Comparison of ENCODE assay signal across 8 cellular contexts in genomic region chr20:47785321-47785899, GRCh38. TPM values are rescaled to one million over a fixed set of nuclear protein-coding genes. Genes with fewer than 3 reads are reported as not detected.
A peak's percentile ranks its signal among the peaks of the same experiment; 100 is the strongest.
DNase-seq lines count a peak whose midpoint lies in the region; ATAC-seq and TF ChIP-seq lines count a peak whose summit lies in the region.

SULF2 (minus strand) TSS chr20:47785481; CDS start chr20:47757363, 28,118 bp downstream.

- CTCF ChIA-PET in AG04449 (lab: Yijun Ruan, JAX) = interaction anchor here (0.9 to 2.7 kb wide), 12 partner anchors 7 to 835 kb away, joined by 3 to 60 read pairs (median 6); no protein-coding TSS in a partner anchor

- no peak within 1 kb of the TSS for H3K27ac Mint-ChIP-seq in central memory CD8-positive, alpha-beta T cell (ENCODE audit: low read depth)

- POLR2A ChIA-PET in AG04449 (lab: Yijun Ruan, JAX) = interaction anchor here (1.7 kb wide), 1 partner anchor 510 kb away, joined by 4 read pairs; no protein-coding TSS in a partner anchor

- no peak for DNase-seq in AG04449 (ENCODE audit: low read depth, low spot score)
- DNase-seq in HL-60 (ENCODE audit: low read depth in 1 of 2, low spot score in 1 of 2) = no peak
- DNase-seq in central memory CD8-positive, alpha-beta T cell (ENCODE audit: low spot score in 2 of 2) = no peak
- DNase-seq in left kidney (ENCODE audit: low read depth, low spot score) = peak; percentile 70
- no peak for DNase-seq in inferior parietal cortex (ENCODE audit: extremely low spot score)
- DNase-seq in HK-2 (ENCODE audit: unreplicated experiment) = no peak

- no peaks in the 10 kb centered on the region for H3K4me1 Mint-ChIP-seq in central memory CD8-positive, alpha-beta T cell

- peaks cover 78% of the 10 kb centered on the region for H3K27me3 Mint-ChIP-seq in central memory CD8-positive, alpha-beta T cell

- no peak within 1 kb of the TSS for H3K27ac ChIP-seq in HL-60 (replicated peaks)

- no peaks in the 10 kb centered on the region for H3K36me3 Mint-ChIP-seq in central memory CD8-positive, alpha-beta T cell (ENCODE audit: insufficient read depth)

- peak within 1 kb of the TSS; percentile 66 for H3K4me3 ChIP-seq in AG04449 (ENCODE audit: low read depth, low read length)
- H3K4me3 ChIP-seq in HL-60 (replicated peaks; ENCODE audit: insufficient read depth, low read length) = peak within 1 kb of the TSS; percentile 63

- peak within 1 kb of the TSS; percentile 64 for H3K4me3 Mint-ChIP-seq in central memory CD8-positive, alpha-beta T cell

- no peak for ATAC-seq in central memory CD8-positive, alpha-beta T cell (replicated peaks; ENCODE audit: extremely low read depth, poor library complexity, severe bottlenecking)
- ATAC-seq in HG02678 (IDR thresholded peaks at IDR 0.05; ENCODE audit: unreplicated experiment) = no peak

- no peaks in the 10 kb centered on the region for H3K9me3 Mint-ChIP-seq in central memory CD8-positive, alpha-beta T cell

- no peak for TF ChIP-seq CTCF in AG04449 (IDR thresholded peaks at IDR 0.05; ENCODE audit: insufficient read depth, low read length, missing control alignments)
- no peak for TF ChIP-seq CTCF in HL-60 (IDR thresholded peaks at IDR 0.05; ENCODE audit: insufficient read depth, low read length)
- TF ChIP-seq CTCF in subcutaneous adipose tissue (IDR thresholded peaks at IDR 0.05; ENCODE audit: low read depth) = no peak

- peaks cover 35% of the 10 kb centered on the region for H3K27me3 ChIP-seq in HL-60 (ENCODE audit: insufficient read depth, poor library complexity, severe bottlenecking)

RNA-seq across cellular contexts. Expression of gene SULF2, which starts in this region (rescaled TPM):
- 10 to 100 TPM; 16.5 to 49.4 (median 31.1) TPM for total RNA-seq in subcutaneous adipose tissue
